24 cellular contexts compared by ENCODE assay signal in the genomic region with DNA sequence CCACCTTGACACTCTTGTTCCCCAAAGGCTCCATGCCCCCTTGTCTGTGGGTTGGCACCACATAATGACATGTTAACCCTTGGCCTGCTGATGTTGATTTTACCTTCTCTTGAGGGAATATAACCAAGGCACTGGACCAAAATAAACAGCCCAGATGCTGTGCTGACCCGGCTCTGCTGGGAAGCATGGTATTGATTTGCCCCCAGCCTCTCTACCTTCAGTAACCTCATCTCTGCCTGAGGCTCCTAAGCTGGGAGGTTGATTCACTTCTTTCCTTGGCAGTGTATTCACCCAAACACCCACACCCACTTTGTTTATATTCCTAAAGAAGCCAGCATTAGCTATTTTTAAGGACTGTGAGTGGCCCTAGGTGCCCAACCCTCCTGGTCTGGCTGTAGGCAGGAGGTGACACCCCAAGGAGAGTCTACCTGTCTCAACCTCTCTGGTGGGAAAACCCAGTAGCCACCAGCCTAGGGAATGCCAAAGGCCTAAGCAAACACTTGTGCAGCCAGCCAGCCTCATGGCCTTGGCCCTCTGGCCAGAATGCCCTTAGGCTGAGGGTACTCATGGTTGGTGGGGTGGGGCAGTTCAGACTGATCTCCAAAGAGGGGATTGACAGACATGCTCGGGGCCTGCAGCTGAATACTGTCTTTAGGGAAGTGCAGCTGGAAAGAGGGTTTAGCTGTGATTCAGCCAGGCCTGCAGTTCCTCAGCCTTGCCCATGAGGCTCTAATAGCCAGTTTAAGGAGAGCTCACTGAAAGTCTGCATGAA. TPM values are rescaled to one million over a fixed set of nuclear protein-coding genes. Genes with fewer than 3 reads are reported as not detected.
DNase-seq lines count a peak whose midpoint lies in the region; ATAC-seq and FAIRE-seq lines count a peak whose summit lies in the region.
"Had no signal": no experiment of that assay in that cellular context is flagged by ENCODE, and none has a peak within 500 bp of the region (broad histone marks: within the 10 kb centered on the region; RNA-seq: fewer than 3 reads in every experiment).

No MANE protein-coding gene starts in this region.

- no peak for ATAC-seq in GM19351 (IDR thresholded peaks at IDR 0.05; ENCODE audit: unreplicated experiment)
- ATAC-seq in stimulated activated effector memory CD8-positive, alpha-beta T cell treated with anti-CD3 and anti-CD28 coated beads, Interleukin-12 subunit alpha, Interleukin-12 subunit beta, amount 100 ng/mL, for 72 hours = no peak

- no peaks in the 10 kb centered on the region for H3K36me3 Mint-ChIP-seq in stimulated activated effector memory CD8-positive, alpha-beta T cell treated with anti-CD3 and anti-CD28 coated beads, Interleukin-12 subunit alpha, Interleukin-12 subunit beta, amount 100 ng/mL, for 72 hours
- H3K36me3 Mint-ChIP-seq: IgD-negative memory B cell had no signal

- no peaks in the 10 kb centered on the region for H3K9me3 Mint-ChIP-seq in stimulated activated effector memory CD8-positive, alpha-beta T cell treated with anti-CD3 and anti-CD28 coated beads, Interleukin-12 subunit alpha, Interleukin-12 subunit beta, amount 100 ng/mL, for 72 hours
- H3K9me3 Mint-ChIP-seq: CD4-positive, alpha-beta T cell; HFFc6; IgD-negative memory B cell had no signal

- peak; percentile 85 for DNase-seq in M059J (ENCODE audit: low read depth)
- peak; percentile 41 for DNase-seq in RPMI7951 (ENCODE audit: low read depth)
- DNase-seq in islet precursor cell = peak; percentile 69
- peak; percentile 64 for DNase-seq in renal cortical epithelial cell (ENCODE audit: low read depth)
- DNase-seq in NCI-H774 (lab: John Stamatoyannopoulos, UW) = no peak
- DNase-seq in GM19239 (ENCODE audit: insufficient read length, low spot score) = no peak
- DNase-seq in stimulated activated effector memory CD8-positive, alpha-beta T cell treated with anti-CD3 and anti-CD28 coated beads, Interleukin-12 subunit alpha, Interleukin-12 subunit beta, amount 100 ng/mL, for 72 hours (ENCODE audit: low spot score in 2 of 2) = no peak
- DNase-seq: BE2C; CD4-positive, alpha-beta T cell; COR-L47; DMS79; H7; HFFc6; NCI-H1048; NCI-H1417 treated with DMSO at 0.1 percent for 48 hours; NCI-H187; NCI-H446 treated with DMSO at 0.1 percent for 48 hours; NCI-H526 treated with DMSO at 0.1 percent for 48 hours; SIG-M5; SK-N-SH had no signal

- no peaks in the 10 kb centered on the region for H3K4me1 Mint-ChIP-seq in stimulated activated effector memory CD8-positive, alpha-beta T cell treated with anti-CD3 and anti-CD28 coated beads, Interleukin-12 subunit alpha, Interleukin-12 subunit beta, amount 100 ng/mL, for 72 hours

- FAIRE-seq in GM19239 (lab: Jason Lieb, UNC) = no peak
- FAIRE-seq: HTR-8/SVneo had no signal

- H3K27ac Mint-ChIP-seq in stimulated activated effector memory CD8-positive, alpha-beta T cell treated with anti-CD3 and anti-CD28 coated beads, Interleukin-12 subunit alpha, Interleukin-12 subunit beta, amount 100 ng/mL, for 72 hours = no peak overlapping the region
- H3K27ac Mint-ChIP-seq: CD4-positive, alpha-beta T cell; HFFc6; IgD-negative memory B cell had no signal

- H3K4me3 Mint-ChIP-seq in stimulated activated effector memory CD8-positive, alpha-beta T cell treated with anti-CD3 and anti-CD28 coated beads, Interleukin-12 subunit alpha, Interleukin-12 subunit beta, amount 100 ng/mL, for 72 hours = no peak overlapping the region
- H3K4me3 Mint-ChIP-seq: CD4-positive, alpha-beta T cell; HFFc6; IgD-negative memory B cell had no signal

RNA-seq across cellular contexts. Expression of gene GNAO1, which starts 42.7 kb away (rescaled TPM):
- 3.2 and 10.9 TPM in 2 replicates for total RNA-seq in M059J (2014; rRNA removed; shearing (Covaris generic))
- 3.4 and 4.2 TPM in 2 replicates for total RNA-seq in RPMI7951 (2014; rRNA removed; shearing (Covaris generic))
- total RNA-seq in renal cortical epithelial cell = 8.3 TPM in 1 of 2 replicates, not detected in the other
- total RNA-seq: A673 had no signal

Comparison
In these comparisons a context has a peak if more than half of its experiments do, and no peak if none do; other contexts are left out.
1. DNase-seq: peak in M059J (single experiment), RPMI7951 (single experiment), islet precursor cell (single experiment) and renal cortical epithelial cell (single experiment); none in NCI-H774 (single experiment), GM19239 (single experiment) and stimulated activated effector memory CD8-positive, alpha-beta T cell treated with anti-CD3 and anti-CD28 coated beads, Interleukin-12 subunit alpha, Interleukin-12 subunit beta, amount 100 ng/mL, for 72 hours (0 of 2).